1 cellular context compared by ENCODE assay signal in genomic region chr4:153206534-153206933, GRCh38.
TF ChIP-seq lines count a peak whose summit lies in the region.

No MANE protein-coding gene starts in this region.

TF ChIP-seq in SK-N-SH, 30 proteins besides CTCF, POLR2A, EP300 and RAD21 (continued from another document):
- TF ChIP-seq REST (IDR thresholded peaks at IDR 0.05; ENCODE audit: low read depth, low read length), result no peak
- no peak for TF ChIP-seq FOXJ3 (CRISPR knock-in tag; IDR thresholded peaks at IDR 0.05)
- TF ChIP-seq SIN3A (IDR thresholded peaks at IDR 0.05; ENCODE audit: borderline replicate concordance, low read depth, low read length), result no peak
- TF ChIP-seq GATA2 (CRISPR knock-in tag; IDR thresholded peaks at IDR 0.05), result no peak
- no peak for TF ChIP-seq MEF2A (IDR thresholded peaks at IDR 0.05; ENCODE audit: borderline replicate concordance, low read depth)
- TF ChIP-seq TCF12 (IDR thresholded peaks at IDR 0.05), result no peak
- no peak for TF ChIP-seq MXI1 (IDR thresholded peaks at IDR 0.05; ENCODE audit: low read depth, low read length)
- TF ChIP-seq EZH2phosphoT487 (IDR thresholded peaks at IDR 0.05; ENCODE audit: borderline replicate concordance, low read depth), result no peak
- TF ChIP-seq MAX (IDR thresholded peaks at IDR 0.05; ENCODE audit: low read depth), result no peak
